Comparison of ENCODE assay signal across 1 cellular context in genomic region chr14:23727566-23728335, GRCh38.
TF ChIP-seq lines count a peak whose summit lies in the region.

No MANE protein-coding gene starts in this region.

TF ChIP-seq in HepG2, 621 proteins besides CTCF, POLR2A, EP300 and RAD21 (continued from another document and continues in another):
- TF ChIP-seq ZNF646 (CRISPR knock-in tag; IDR thresholded peaks at IDR 0.05) = no peak
- no peak for TF ChIP-seq TAF15 (IDR thresholded peaks at IDR 0.05; ENCODE audit: low read depth, low read length, poor library complexity, severe bottlenecking)
- no peak for TF ChIP-seq ZEB1 (IDR thresholded peaks at IDR 0.05; ENCODE audit: insufficient replicate concordance, low read depth)
- TF ChIP-seq KDM3A (CRISPR knock-in tag; IDR thresholded peaks at IDR 0.05; ENCODE audit: low read depth) = 0 out of 2 replicates have a peak, but pooled peaks have one; percentile 48
- peak; percentile 51; the same call in 1 of the 2 replicates for TF ChIP-seq ARID3A (IDR thresholded peaks at IDR 0.05; ENCODE audit: low read depth, low read length)
- TF ChIP-seq IRF9 (CRISPR knock-in tag; IDR thresholded peaks at IDR 0.05; ENCODE audit: borderline replicate concordance) = no peak
- no peak for TF ChIP-seq ZC3H13 (CRISPR knock-in tag; IDR thresholded peaks at IDR 0.05)
- TF ChIP-seq ZFP90 (CRISPR knock-in tag; IDR thresholded peaks at IDR 0.05; ENCODE audit: borderline replicate concordance) = no peak
- TF ChIP-seq NBN (conservative IDR thresholded peaks at IDR 0.05) = no peak
- TF ChIP-seq IKZF1 (IDR thresholded peaks at IDR 0.05) = no peak
- TF ChIP-seq WIZ (CRISPR knock-in tag; IDR thresholded peaks at IDR 0.05) = no peak
- no peak for TF ChIP-seq ZUFSP (CRISPR knock-in tag; IDR thresholded peaks at IDR 0.05; ENCODE audit: borderline replicate concordance)
- TF ChIP-seq ZNF10 (CRISPR knock-in tag; IDR thresholded peaks at IDR 0.05; ENCODE audit: borderline replicate concordance, low read depth) = no peak
- TF ChIP-seq ZNF761 (CRISPR knock-in tag; conservative IDR thresholded peaks at IDR 0.05) = no peak
- TF ChIP-seq ZNF552 (CRISPR knock-in tag; IDR thresholded peaks at IDR 0.05; ENCODE audit: borderline replicate concordance) = no peak
- TF ChIP-seq TRIM22 (IDR thresholded peaks at IDR 0.05) = no peak
- TF ChIP-seq NCOA2 (CRISPR knock-in tag; IDR thresholded peaks at IDR 0.05) = no peak
- no peak for TF ChIP-seq GLMP (CRISPR knock-in tag; IDR thresholded peaks at IDR 0.05; ENCODE audit: borderline replicate concordance)
- TF ChIP-seq ZNF33A (CRISPR knock-in tag; IDR thresholded peaks at IDR 0.05; ENCODE audit: borderline replicate concordance) = no peak
- TF ChIP-seq CHCHD3 (CRISPR knock-in tag; IDR thresholded peaks at IDR 0.05) = peak; percentile 51; the same call in 1 of the 2 replicates
- TF ChIP-seq SMAD9 (CRISPR knock-in tag; IDR thresholded peaks at IDR 0.05) = no peak
- no peak for TF ChIP-seq ATF2 (CRISPR knock-in tag; IDR thresholded peaks at IDR 0.05)
- no peak for TF ChIP-seq RBAK (CRISPR knock-in tag; IDR thresholded peaks at IDR 0.05)
- peak; percentile 32; the same call in 1 of the 2 replicates for TF ChIP-seq KMT2A (CRISPR knock-in tag; IDR thresholded peaks at IDR 0.05)
- TF ChIP-seq FOXC1 (CRISPR knock-in tag; IDR thresholded peaks at IDR 0.05; ENCODE audit: borderline replicate concordance) = no peak
- TF ChIP-seq AFF4 (CRISPR knock-in tag; IDR thresholded peaks at IDR 0.05) = no peak
- peak; percentile 79; the same call in 1 of the 2 replicates for TF ChIP-seq ZNF724P (CRISPR knock-in tag; IDR thresholded peaks at IDR 0.05; ENCODE audit: borderline replicate concordance)
- TF ChIP-seq ZFX (CRISPR knock-in tag; IDR thresholded peaks at IDR 0.05; ENCODE audit: low read depth) = 0 out of 2 replicates have a peak, but pooled peaks have one; percentile 31
- no peak for TF ChIP-seq ZNF672 (CRISPR knock-in tag; IDR thresholded peaks at IDR 0.05)
- TF ChIP-seq KLF15 (CRISPR knock-in tag; IDR thresholded peaks at IDR 0.05; ENCODE audit: borderline replicate concordance) = no peak
- no peak for TF ChIP-seq ZNF619 (CRISPR knock-in tag; IDR thresholded peaks at IDR 0.05)
- TF ChIP-seq ZNF446 (CRISPR knock-in tag; IDR thresholded peaks at IDR 0.05) = no peak
- peak; percentile 14; the same call in 1 of the 2 replicates for TF ChIP-seq SALL1 (CRISPR knock-in tag; IDR thresholded peaks at IDR 0.05)
- TF ChIP-seq BCL6 (CRISPR knock-in tag; IDR thresholded peaks at IDR 0.05) = peak; percentile 21; the same call in 1 of the 2 replicates
- TF ChIP-seq ZBTB43 (CRISPR knock-in tag; conservative IDR thresholded peaks at IDR 0.05) = no peak
- TF ChIP-seq ZNF550 (CRISPR knock-in tag; IDR thresholded peaks at IDR 0.05; ENCODE audit: borderline replicate concordance) = 0 out of 2 replicates have a peak, but pooled peaks have one; percentile 24
- 0 out of 2 replicates have a peak, but pooled peaks have one; percentile 3 for TF ChIP-seq FOXA3 (CRISPR knock-in tag; IDR thresholded peaks at IDR 0.05)
- 0 out of 2 replicates have a peak, but pooled peaks have one; percentile 26 for TF ChIP-seq ZFP41 (CRISPR knock-in tag; IDR thresholded peaks at IDR 0.05; ENCODE audit: borderline replicate concordance)
